16 cellular contexts compared by ENCODE assay signal in genomic region chr15:44566176-44566575, GRCh38. TPM values are rescaled to one million over a fixed set of nuclear protein-coding genes. Genes with fewer than 3 reads are reported as not detected.
DNase-seq lines count a peak whose midpoint lies in the region; ATAC-seq, FAIRE-seq and TF ChIP-seq lines count a peak whose summit lies in the region.
"Had no signal": no experiment of that assay in that cellular context is flagged by ENCODE, and none has a peak within 500 bp of the region (broad histone marks: within the 10 kb centered on the region; RNA-seq: fewer than 3 reads in every experiment).

No MANE protein-coding gene starts in this region.

- intact Hi-C loops in HepG2 (cut with micrococcal nuclease; ENCODE audit: unreplicated experiment): no loop called here
- intact Hi-C loops in right lobe of liver (cut with DNase I): no loop called here
- intact Hi-C loops in K562 (cut with micrococcal nuclease): no loop called here

- no peaks in the 10 kb centered on the region for H3K9me1 ChIP-seq in K562 (ENCODE audit: control insufficient read depth, insufficient read depth, low read length)

- CTCF ChIA-PET in HepG2 (lab: Yijun Ruan, JAX; ENCODE audit: low intra/inter-chr PET ratio, low total read pairs) (no interaction called here), K562 (lab: Yijun Ruan, JAX; ENCODE audit: low intra/inter-chr PET ratio) (no interaction called here)

- TF ChIP-seq CTCF in HepG2 (CRISPR knock-in tag; IDR thresholded peaks at IDR 0.05): no peak
- no peak for TF ChIP-seq CTCF in right lobe of liver (IDR thresholded peaks at IDR 0.05)
- no peak for TF ChIP-seq CTCF in K562 (IDR thresholded peaks at IDR 0.05 in 2 of 3, conservative IDR thresholded peaks at IDR 0.05 in 1 of 3; ENCODE audit: insufficient read depth in 2 of 3, low read depth in 1 of 3, low read length in 3 of 3)

- peaks cover 8% of the 10 kb centered on the region for H3K9me3 ChIP-seq in HepG2 (ENCODE audit: low read length)
- H3K9me3 ChIP-seq in right lobe of liver: no peaks in the 10 kb centered on the region
- no peaks in the 10 kb centered on the region; the same call in 1 of the 2 replicates for H3K9me3 ChIP-seq in K562 (replicated peaks; ENCODE audit: control insufficient read depth, insufficient read depth, low read depth, low read length)
- H3K9me3 ChIP-seq: HAP-1 had no signal

- DNase-seq in HepG2 (ENCODE audit: low spot score) (no peak), right lobe of liver (no peak), K562 (ENCODE audit: extremely low read depth in 1 of 4, low spot score in 3 of 4) (no peak), putamen (ENCODE audit: low spot score) (peak; percentile 21), NCI-H2029 (lab: John Stamatoyannopoulos, UW) (no peak)
- DNase-seq in NK-92 treated with Interleukin-12 subunit alpha and Interleukin-12 subunit beta, amount 100 ng/mL, for 24 hours (lab: John Stamatoyannopoulos, UW): no peak
- DNase-seq: 8988T, AML-193, DMS 273 treated with DMSO at 0.1 percent for 48 hours, DMS79, HFFc6 had no signal

- no peak overlapping the region for H3K4me2 ChIP-seq in HepG2 (ENCODE audit: low read depth, low read length)
- no peak overlapping the region for H3K4me2 ChIP-seq in K562 (ENCODE audit: insufficient read depth, low read length)
- H3K4me2 ChIP-seq: BLaER1 had no signal

- H3K9ac ChIP-seq in HepG2 (ENCODE audit: insufficient read depth, low read depth, low read length): no peak overlapping the region
- H3K9ac ChIP-seq in K562 (ENCODE audit: insufficient read depth in 1 of 2, low read depth in 2 of 2, low read length in 2 of 2): no peak overlapping the region
- H3K9ac ChIP-seq: BLaER1 had no signal

- H3K36me3 ChIP-seq in HepG2 (replicated peaks in 1 of 2; ENCODE audit: control insufficient read depth in 1 of 2, insufficient read depth in 2 of 2, low read length in 2 of 2) (peaks cover 25 to 59% of the 10 kb centered on the region in 2 experiments), right lobe of liver (peaks cover 6 to 72% (median 41%) of the 10 kb centered on the region in 4 donors), K562 (ENCODE audit: control insufficient read depth, insufficient read depth, low read length) (peaks cover 91% of the 10 kb centered on the region)

- H3K4me1 ChIP-seq in HepG2 (ENCODE audit: insufficient read depth, low read length) (no peaks in the 10 kb centered on the region), right lobe of liver (no peaks in the 10 kb centered on the region), K562 (replicated peaks in 1 of 2; ENCODE audit: control insufficient read depth in 2 of 2, insufficient read depth in 2 of 2, low read length in 2 of 2) (no peaks in the 10 kb centered on the region)
- H3K4me1 ChIP-seq: BLaER1 had no signal

- no peaks in the 10 kb centered on the region for H3K27me3 ChIP-seq in HepG2 (ENCODE audit: control insufficient read depth in 1 of 2, insufficient read depth in 2 of 2, low read length in 2 of 2)
- no peaks in the 10 kb centered on the region for H3K27me3 ChIP-seq in right lobe of liver
- H3K27me3 ChIP-seq in K562 (ENCODE audit: control insufficient read depth in 2 of 2, insufficient read depth in 2 of 2, low read length in 2 of 2): no peaks in the 10 kb centered on the region
- H3K27me3 ChIP-seq: BLaER1 had no signal

- H3K27ac ChIP-seq in HepG2 (ENCODE audit: extremely low read length, insufficient read depth, low read length): no peak overlapping the region
- no peak overlapping the region for H3K27ac ChIP-seq in right lobe of liver
- no peak overlapping the region; the same call in 2 of the 3 replicates for H3K27ac ChIP-seq in K562 (ENCODE audit: extremely low read depth, low read depth, low read length)
- H3K27ac ChIP-seq: BLaER1 had no signal

- no peak; a peak in 1 of 4 replicates for TF ChIP-seq POLR2A in HepG2 (IDR thresholded peaks at IDR 0.05; ENCODE audit: insufficient read depth in 1 of 2, low read depth in 2 of 2, low read length in 2 of 2)
- no peak for TF ChIP-seq POLR2A in right lobe of liver (IDR thresholded peaks at IDR 0.05)
- peak; percentile 21 for TF ChIP-seq POLR2A in K562 (conservative IDR thresholded peaks at IDR 0.05)

- TF ChIP-seq RAD21 in HepG2 (CRISPR knock-in tag; IDR thresholded peaks at IDR 0.05) (no peak), K562 (CRISPR knock-in tag; conservative IDR thresholded peaks at IDR 0.05 in 1 of 2, IDR thresholded peaks at IDR 0.05 in 1 of 2) (no peak)

- H3K79me2 ChIP-seq in HepG2 (ENCODE audit: insufficient read depth, low read length): no peaks in the 10 kb centered on the region
- H3K79me2 ChIP-seq in K562 (ENCODE audit: control insufficient read depth, insufficient read depth, low read length): no peaks in the 10 kb centered on the region

- POLR2A ChIA-PET in HepG2 (lab: Yijun Ruan, JAX): no interaction called here
- POLR2A ChIA-PET in K562 (lab: Yijun Ruan, JAX): no interaction called here

- H3K4me3 ChIP-seq in HepG2 (replicated peaks in 1 of 3; ENCODE audit: insufficient read depth in 1 of 3, low read depth in 2 of 3, low read length in 3 of 3): no peak overlapping the region
- no peak overlapping the region for H3K4me3 ChIP-seq in right lobe of liver
- no peak overlapping the region for H3K4me3 ChIP-seq in K562
- H3K4me3 ChIP-seq: BLaER1, HAP-1 had no signal

- BruUV-seq in HepG2 (replicated peaks; lab: Mats Ljungman, UMichigan) (no TSS peak), K562 (replicated peaks; lab: Mats Ljungman, UMichigan) (no TSS peak)

- FAIRE-seq in HepG2 (lab: Jason Lieb, UNC) (no peak), K562 (lab: Jason Lieb, UNC) (no peak)
- FAIRE-seq: GM12891, H1 had no signal

- TF ChIP-seq EP300 in HepG2 (IDR thresholded peaks at IDR 0.05; ENCODE audit: low read depth in 2 of 2, low read length in 2 of 2): no peak
- TF ChIP-seq EP300 in HepG2 (CRISPR knock-in tag; IDR thresholded peaks at IDR 0.05; ENCODE audit: borderline replicate concordance): no peak
- TF ChIP-seq EP300 in K562 (IDR thresholded peaks at IDR 0.05; ENCODE audit: low read length): no peak

- WGBS in HepG2 (ENCODE audit: low lambda C conversion rate): 97% methylated on average over 5 of the region's 5 CpGs
- WGBS in right lobe of liver (ENCODE audit: insufficient coverage, low coverage, low lambda C conversion rate, missing lambda C conversion rate): 100% methylated on average over 3 of the region's 5 CpGs
- 88% methylated on average over 5 of the region's 5 CpGs for WGBS in K562 (ENCODE audit: insufficient coverage, low coverage, missing lambda C conversion rate)

- in situ Hi-C loops in HepG2 (cut with HindIII; ENCODE audit: extremely low pct_ligation_motif_present, low pct_unique_long_range_greater_than_20kb) (no loop called here), K562 (cut with MboI) (no loop called here)

- ATAC-seq in HepG2: no peak
- no peak for ATAC-seq in right lobe of liver
- ATAC-seq in K562: no peak; the same call in 2 of the 3 replicates
- no peak for ATAC-seq in HG03280 (IDR thresholded peaks at IDR 0.05; ENCODE audit: unreplicated experiment)

- no peak overlapping the region for H2AFZ ChIP-seq in HepG2 (ENCODE audit: low read length)
- no peak overlapping the region for H2AFZ ChIP-seq in K562 (ENCODE audit: low read depth, low read length)

- H4K20me1 ChIP-seq in HepG2 (ENCODE audit: insufficient read depth, low read length) (no peaks in the 10 kb centered on the region), K562 (replicated peaks; ENCODE audit: control insufficient read depth, insufficient read depth, low read length) (no peaks in the 10 kb centered on the region)
- H4K20me1 ChIP-seq: BLaER1 had no signal

RNA-seq across cellular contexts. Expression of gene EIF3J, which starts 29.2 kb away (rescaled TPM):
- total RNA-seq in HepG2 (2016; rRNA removed; fragmentation: Illumina TruSeq; extraction: Trizol): 69.2 and 105 TPM in 2 replicates
- 16.1 and 18.9 TPM in 2 replicates for total RNA-seq in HepG2 (2016; cell fraction: cytosol; rRNA removed; fragmentation: Illumina TruSeq; extraction: Trizol; ENCODE audit: low read depth)
- total RNA-seq in HepG2 (2016; cell fraction: insoluble cytoplasmic fraction; rRNA removed; fragmentation: Illumina TruSeq; extraction: Trizol): 77.9 and 106 TPM in 2 replicates
- 41.7 and 51.2 TPM in 2 replicates for total RNA-seq in HepG2 (2016; cell fraction: membrane; rRNA removed; fragmentation: Illumina TruSeq; extraction: Trizol)
- total RNA-seq in HepG2 (2016; cell fraction: nucleus; rRNA removed; fragmentation: Illumina TruSeq; extraction: Trizol): 48.7 and 56.0 TPM in 2 replicates
- 45.2 and 51.7 TPM in 2 replicates for polyA plus RNA-seq in HepG2 (2011; rRNA removed)
- 23.3 and 41.0 TPM in 2 replicates for polyA plus RNA-seq in HepG2 (2011; cell fraction: cytosol; rRNA removed)
- 16.0 and 23.8 TPM in 2 replicates for polyA plus RNA-seq in HepG2 (2011; cell fraction: nucleus; rRNA removed)
- polyA plus RNA-seq in HepG2 (2012): 72.7 and 92.6 TPM in 2 replicates
- polyA plus RNA-seq in HepG2 (2016; cell fraction: cytosol; fragmentation: Illumina TruSeq; extraction: Trizol; ENCODE audit: low read depth): 19.2 and 23.1 TPM in 2 replicates
- 189 and 199 TPM in 2 replicates for polyA plus RNA-seq in HepG2 (2016; cell fraction: insoluble cytoplasmic fraction; fragmentation: Illumina TruSeq; extraction: Trizol; ENCODE audit: low read depth)
- 38.7 and 43.5 TPM in 2 replicates for polyA plus RNA-seq in HepG2 (2016; cell fraction: membrane; fragmentation: Illumina TruSeq; extraction: Trizol; ENCODE audit: low read depth)
- 92.1 and 94.0 TPM in 2 replicates for polyA plus RNA-seq in HepG2 (2016; cell fraction: nucleus; fragmentation: Illumina TruSeq; extraction: Trizol; ENCODE audit: insufficient read depth, low read depth)
- 39.8 and 76.3 TPM in 2 replicates for polyA minus RNA-seq in HepG2 (2011; rRNA and poly(A)+ RNA removed; ENCODE audit: low replicate concordance)
- 33.9 and 34.6 TPM in 2 replicates for polyA minus RNA-seq in HepG2 (2011; cell fraction: cytosol; rRNA and poly(A)+ RNA removed)
- 44.8 and 55.7 TPM in 2 replicates for polyA minus RNA-seq in HepG2 (2011; cell fraction: nucleus; rRNA and poly(A)+ RNA removed)
- 10 to 100 TPM; 30.1 to 59.8 (median 45.9) TPM for total RNA-seq in right lobe of liver
- total RNA-seq in K562 (2011; cell fraction: chromatin; rRNA removed; ENCODE audit: low replicate concordance): 59.3 and 164 TPM in 2 replicates
- 30.7 and 36.6 TPM in 2 replicates for total RNA-seq in K562 (2011; cell fraction: nucleolus; rRNA removed)
- total RNA-seq in K562 (2011; cell fraction: nucleoplasm; rRNA removed): 61.7 and 80.6 TPM in 2 replicates
- total RNA-seq in K562 (2014; rRNA removed): 80.7 and 85.0 TPM in 2 replicates
- 151 and 171 TPM in 2 replicates for total RNA-seq in K562 (2014; rRNA removed; fragmentation: Illumina TruSeq; extraction: Trizol)
- total RNA-seq in K562 (2015; rRNA removed; fragmentation: Illumina TruSeq; extraction: Trizol): 146 and 164 TPM in 2 replicates
- 150 and 153 TPM in 2 replicates for total RNA-seq in K562 (2021)
- 152 and 217 TPM in 2 replicates for polyA plus RNA-seq in K562 (2011; rRNA removed)
- polyA plus RNA-seq in K562 (2011; cell fraction: cytosol; rRNA removed): 38.7 and 77.9 TPM in 2 replicates
- polyA plus RNA-seq in K562 (2011; cell fraction: nucleus; rRNA removed): 25.5 and 42.4 TPM in 2 replicates
- 150 and 152 TPM in 2 replicates for polyA plus RNA-seq in K562 (2012)
- 192 and 215 TPM in 2 replicates for polyA plus RNA-seq in K562 (2014; fragmentation: Illumina TruSeq; extraction: Trizol)
- polyA plus RNA-seq in K562 (2014; fragmentation: Nextera tagmentation; extraction: Ambion mirVana): 10 to 100 TPM; 44.2 to 48.4 TPM
- polyA plus RNA-seq in K562 (2014; rRNA removed): 111 and 150 TPM in 2 replicates
- 184 and 187 TPM in 2 replicates for polyA minus RNA-seq in K562 (2011; rRNA and poly(A)+ RNA removed)
- polyA minus RNA-seq in K562 (2011; cell fraction: cytosol; rRNA and poly(A)+ RNA removed): 46.2 and 66.9 TPM in 2 replicates
- polyA minus RNA-seq in K562 (2011; cell fraction: nucleus; rRNA and poly(A)+ RNA removed): 17.0 and 31.5 TPM in 2 replicates

Comparison
In these comparisons a context has a peak if more than half of its experiments do, and no peak if none do; other contexts are left out.
1. Of the 241 proteins assayed by ChIP-seq in both HepG2 and K562: peak only in HepG2: none; only in K562: POLR2A; in both: none; in neither: 239; mixed calls (peak in some experiments, not most) for 1.